Comparison of ENCODE assay signal across 15 cellular contexts in genomic region chr16:11056989-11057645, GRCh38.
A peak's percentile ranks its signal among the peaks of the same experiment; 100 is the strongest.
DNase-seq lines count a peak whose midpoint lies in the region; ATAC-seq, FAIRE-seq and TF ChIP-seq lines count a peak whose summit lies in the region.
"Had no signal": no experiment of that assay in that cellular context is flagged by ENCODE, and none has a peak within 500 bp of the region (broad histone marks: within the 10 kb centered on the region; RNA-seq: fewer than 3 reads in every experiment).

No MANE protein-coding gene starts in this region.

- POLR2A ChIA-PET in A673 (lab: Charles Lee; ENCODE audit: low non-redundant PET) = no interaction called here

- H3F3A ChIP-seq in smooth muscle cell (ENCODE audit: low read depth) = peaks cover 6% of the 10 kb centered on the region

- no peaks in the 10 kb centered on the region for H3K27me3 Mint-ChIP-seq in nephron (ENCODE audit: low read depth)
- H3K27me3 Mint-ChIP-seq: activated naive CD8-positive, alpha-beta T cell; B cell; type B pancreatic cell had no signal

- no peaks in the 10 kb centered on the region for H3K9me3 Mint-ChIP-seq in nephron
- H3K9me3 Mint-ChIP-seq: type B pancreatic cell had no signal

- BruUV-seq in A673 (replicated peaks; lab: Mats Ljungman, UMichigan) = no TSS peak

- H3K27ac Mint-ChIP-seq in nephron = peak overlapping the region; percentile 99 to 100 (median 99)
- H3K27ac Mint-ChIP-seq: activated naive CD8-positive, alpha-beta T cell; B cell; type B pancreatic cell had no signal

- H2AFZ ChIP-seq in smooth muscle cell (ENCODE audit: low read depth) = no peak overlapping the region

- H4K20me1 ChIP-seq in smooth muscle cell (ENCODE audit: low read depth) = no peaks in the 10 kb centered on the region

- H3K27ac ChIP-seq in A673 (ENCODE audit: low read depth, low read length, poor library complexity, severe bottlenecking) (peak overlapping the region; percentile 24), smooth muscle cell (ENCODE audit: low read depth) (no peak overlapping the region), psoas muscle (no peak overlapping the region)
- H3K27ac ChIP-seq: spleen had no signal

- H3K4me3 ChIP-seq in A673 (ENCODE audit: low read depth, low read length, poor library complexity, severe bottlenecking) = no peak overlapping the region
- H3K4me3 ChIP-seq in bronchial epithelial cell (ENCODE audit: low read depth, low read length) = no peak overlapping the region
- no peak overlapping the region for H3K4me3 ChIP-seq in smooth muscle cell
- H3K4me3 ChIP-seq in psoas muscle = no peak overlapping the region
- H3K4me3 ChIP-seq: spleen had no signal

- intact Hi-C loops in A673 (cut with micrococcal nuclease; ENCODE audit: unreplicated experiment) (no loop called here), cardiac septum (cut with DNase I) (no loop called here), psoas muscle (cut with DNase I) (no loop called here)

- TF ChIP-seq CTCF in A673 (conservative IDR thresholded peaks at IDR 0.05; ENCODE audit: low read depth, low read length) = no peak
- no peak for TF ChIP-seq CTCF in bronchial epithelial cell (IDR thresholded peaks at IDR 0.05; ENCODE audit: insufficient read depth, low read length, severe bottlenecking)
- no peak for TF ChIP-seq CTCF in nephron (IDR thresholded peaks at IDR 0.05; ENCODE audit: unreplicated experiment in 3 of 3)
- no peak for TF ChIP-seq CTCF in smooth muscle cell (IDR thresholded peaks at IDR 0.05; ENCODE audit: borderline replicate concordance, insufficient read depth, poor library complexity, severe bottlenecking)
- no peak for TF ChIP-seq CTCF in psoas muscle (IDR thresholded peaks at IDR 0.05)

- H3K79me2 ChIP-seq in smooth muscle cell (ENCODE audit: low read depth) = no peaks in the 10 kb centered on the region

- no peaks in the 10 kb centered on the region for H3K27me3 ChIP-seq in A673 (replicated peaks; ENCODE audit: insufficient read depth, low read depth, low read length, poor library complexity)
- H3K27me3 ChIP-seq in bronchial epithelial cell (ENCODE audit: control insufficient read depth, insufficient read depth, low read length) = no peaks in the 10 kb centered on the region
- no peaks in the 10 kb centered on the region for H3K27me3 ChIP-seq in smooth muscle cell (ENCODE audit: low read depth)
- no peaks in the 10 kb centered on the region for H3K27me3 ChIP-seq in psoas muscle (ENCODE audit: insufficient read depth in 3 of 3, low read length in 2 of 3)
- H3K27me3 ChIP-seq: spleen had no signal

- H3K36me3 ChIP-seq in A673 (ENCODE audit: insufficient read depth, low read length, poor library complexity, severe bottlenecking) (no peaks in the 10 kb centered on the region), bronchial epithelial cell (ENCODE audit: control insufficient read depth, insufficient read depth, low read length) (peaks cover 2% of the 10 kb centered on the region), smooth muscle cell (ENCODE audit: low read depth) (no peaks in the 10 kb centered on the region), psoas muscle (ENCODE audit: insufficient read depth in 1 of 2, low read depth in 1 of 2) (peaks cover 4 to 80% of the 10 kb centered on the region in 2 donors)

- peaks cover 34% of the 10 kb centered on the region for H3K36me3 Mint-ChIP-seq in nephron (ENCODE audit: low read depth)

- CTCF ChIA-PET in A673 (lab: Charles Lee) = no interaction called here

- WGBS in smooth muscle cell (ENCODE audit: low lambda C conversion rate) = 94% methylated on average over 12 of the region's 12 CpGs
- WGBS in psoas muscle, 3 donors = 89 to 91% (median 90%) methylated on average over 12 of the region's 12 CpGs

- no peak for ATAC-seq in psoas muscle
- no peak for ATAC-seq in HG03442 (IDR thresholded peaks at IDR 0.05; ENCODE audit: unreplicated experiment)

- H3K4me3 Mint-ChIP-seq in nephron = peak overlapping the region in 2 of 3 experiments; percentile 3 to 69
- H3K4me3 Mint-ChIP-seq: activated naive CD8-positive, alpha-beta T cell; B cell; type B pancreatic cell had no signal

- FAIRE-seq in bronchial epithelial cell (lab: Jason Lieb, UNC) = no peak

- H3K9me3 ChIP-seq in A673 (ENCODE audit: low read depth, low read length, poor library complexity, severe bottlenecking) (no peaks in the 10 kb centered on the region), smooth muscle cell (replicated peaks; ENCODE audit: low read depth) (no peaks in the 10 kb centered on the region), psoas muscle (no peaks in the 10 kb centered on the region)
- H3K9me3 ChIP-seq: spleen had no signal

- H3K4me2 ChIP-seq in smooth muscle cell = no peak overlapping the region

- peaks cover 5% of the 10 kb centered on the region for H3K4me1 ChIP-seq in A673 (ENCODE audit: insufficient read depth, low read length, poor library complexity, severe bottlenecking)
- H3K4me1 ChIP-seq in smooth muscle cell (ENCODE audit: low read depth) = no peaks in the 10 kb centered on the region
- no peaks in the 10 kb centered on the region for H3K4me1 ChIP-seq in psoas muscle

- no peak for DNase-seq in A673 (ENCODE audit: low spot score)
- DNase-seq in NCI-H2171 treated with DMSO at 0.1 percent for 48 hours (lab: John Stamatoyannopoulos, UW) = peak; percentile 83
- peak; percentile 67 for DNase-seq in bronchial epithelial cell (ENCODE audit: low read depth)
- DNase-seq in smooth muscle cell (lab: John Stamatoyannopoulos, UW; ENCODE audit: unreplicated experiment) = no peak
- DNase-seq in cardiac septum (ENCODE audit: low spot score) = no peak
- no peak for DNase-seq in psoas muscle
- DNase-seq: DMS79, NCI-H1092, NCI-H524 treated with DMSO at 0.1 percent for 48 hours, spleen had no signal

- H3K4me1 Mint-ChIP-seq in nephron = peaks cover 80% of the 10 kb centered on the region

- no peak overlapping the region for H3K9ac ChIP-seq in smooth muscle cell (ENCODE audit: low read depth)

Comparison
In these comparisons a context has a peak if more than half of its experiments do, and no peak if none do; other contexts are left out.
1. DNase-seq: peak in NCI-H2171 treated with DMSO at 0.1 percent for 48 hours (single experiment) and bronchial epithelial cell (single experiment); none in A673 (single experiment), smooth muscle cell (single experiment), cardiac septum (single experiment) and psoas muscle (0 of 2).